Comparison of ENCODE assay signal across 15 cellular contexts in genomic region chr10:77580500-77580899, GRCh38. TPM values are rescaled to one million over a fixed set of nuclear protein-coding genes. Genes with fewer than 3 reads are reported as not detected.
A peak's percentile ranks its signal among the peaks of the same experiment; 100 is the strongest.
DNase-seq lines count a peak whose midpoint lies in the region; ATAC-seq and TF ChIP-seq lines count a peak whose summit lies in the region.
"Had no signal": no experiment of that assay in that cellular context is flagged by ENCODE, and none has a peak within 500 bp of the region (broad histone marks: within the 10 kb centered on the region; RNA-seq: fewer than 3 reads in every experiment).

No MANE protein-coding gene starts in this region.

- H3K27me3 Mint-ChIP-seq in natural killer cell treated with Interleukin-12 subunit alpha and Interleukin-12 subunit beta and Interleukin-15 and Interleukin-18, amount 100 ng/mL, for 72 hours: no peaks in the 10 kb centered on the region
- no peaks in the 10 kb centered on the region for H3K27me3 Mint-ChIP-seq in natural killer cell (ENCODE audit: low read depth in 2 of 2)
- H3K27me3 Mint-ChIP-seq: CD4-positive, CD25-positive, alpha-beta regulatory T cell had no signal

- H3K36me3 Mint-ChIP-seq in natural killer cell treated with Interleukin-12 subunit alpha and Interleukin-12 subunit beta and Interleukin-15 and Interleukin-18, amount 100 ng/mL, for 72 hours: no peaks in the 10 kb centered on the region
- H3K36me3 Mint-ChIP-seq in natural killer cell: no peaks in the 10 kb centered on the region
- H3K36me3 Mint-ChIP-seq: CD4-positive, CD25-positive, alpha-beta regulatory T cell had no signal

- H3K9me3 Mint-ChIP-seq in natural killer cell treated with Interleukin-12 subunit alpha and Interleukin-12 subunit beta and Interleukin-15 and Interleukin-18, amount 100 ng/mL, for 72 hours: no peaks in the 10 kb centered on the region
- H3K9me3 Mint-ChIP-seq in natural killer cell: no peaks in the 10 kb centered on the region
- H3K9me3 Mint-ChIP-seq: HFFc6 had no signal

- H3K4me1 Mint-ChIP-seq in natural killer cell treated with Interleukin-12 subunit alpha and Interleukin-12 subunit beta and Interleukin-15 and Interleukin-18, amount 100 ng/mL, for 72 hours (ENCODE audit: low read depth in 2 of 2): peaks cover 13 to 14% of the 10 kb centered on the region in 2 donors
- peaks cover 16 to 17% of the 10 kb centered on the region in 2 donors for H3K4me1 Mint-ChIP-seq in natural killer cell
- H3K4me1 Mint-ChIP-seq: CD4-positive, CD25-positive, alpha-beta regulatory T cell had no signal

- H3K27ac Mint-ChIP-seq in natural killer cell treated with Interleukin-12 subunit alpha and Interleukin-12 subunit beta and Interleukin-15 and Interleukin-18, amount 100 ng/mL, for 72 hours: no peak overlapping the region
- H3K27ac Mint-ChIP-seq in natural killer cell: no peak overlapping the region
- H3K27ac Mint-ChIP-seq: CD4-positive, CD25-positive, alpha-beta regulatory T cell had no signal

- no peak for ATAC-seq in natural killer cell treated with Interleukin-12 subunit alpha and Interleukin-12 subunit beta and Interleukin-15 and Interleukin-18, amount 100 ng/mL, for 72 hours
- ATAC-seq in natural killer cell: no peak
- peak; percentile 82 for ATAC-seq in left lobe of liver
- ATAC-seq in mucosa of descending colon: peak; percentile 51
- no peak for ATAC-seq in GM18870 (IDR thresholded peaks at IDR 0.05; ENCODE audit: unreplicated experiment)

- TF ChIP-seq POLR2A in esophagus squamous epithelium (IDR thresholded peaks at IDR 0.05): no peak

- H3K9me3 ChIP-seq in mucosa of descending colon (no peaks in the 10 kb centered on the region), esophagus squamous epithelium (no peaks in the 10 kb centered on the region)
- H3K9me3 ChIP-seq: BLaER1 treated with 17β-estradiol and CSF1 and Interleukin-3, amounts not matched to agents 10 nM and 100 nM had no signal

- no peak overlapping the region for H3K4me3 ChIP-seq in mucosa of descending colon
- no peak overlapping the region for H3K4me3 ChIP-seq in esophagus squamous epithelium
- H3K4me3 ChIP-seq: BLaER1 treated with 17β-estradiol and CSF1 and Interleukin-3, amounts not matched to agents 10 nM and 100 nM had no signal

- no peaks in the 10 kb centered on the region for H3K4me1 ChIP-seq in mucosa of descending colon (ENCODE audit: low read depth)
- peaks cover 0 to 31% (median 6%) of the 10 kb centered on the region in 3 donors for H3K4me1 ChIP-seq in esophagus squamous epithelium

- no peaks in the 10 kb centered on the region for H3K27me3 ChIP-seq in esophagus squamous epithelium
- H3K27me3 ChIP-seq: BLaER1 treated with 17β-estradiol and CSF1 and Interleukin-3, amounts not matched to agents 10 nM and 100 nM had no signal

- TF ChIP-seq CTCF in natural killer cell (IDR thresholded peaks at IDR 0.05) (no peak), mucosa of descending colon (IDR thresholded peaks at IDR 0.05) (no peak), esophagus squamous epithelium (IDR thresholded peaks at IDR 0.05) (no peak)

- H3K4me3 Mint-ChIP-seq in natural killer cell treated with Interleukin-12 subunit alpha and Interleukin-12 subunit beta and Interleukin-15 and Interleukin-18, amount 100 ng/mL, for 72 hours: no peak overlapping the region
- no peak overlapping the region for H3K4me3 Mint-ChIP-seq in natural killer cell
- H3K4me3 Mint-ChIP-seq: CD4-positive, CD25-positive, alpha-beta regulatory T cell; HFFc6 had no signal

- 87 to 90% methylated on average over 2 of the region's 2 CpGs for WGBS in esophagus squamous epithelium, 2 donors

- H3K36me3 ChIP-seq in mucosa of descending colon (ENCODE audit: low read depth) (no peaks in the 10 kb centered on the region), esophagus squamous epithelium (no peaks in the 10 kb centered on the region)
- H3K36me3 ChIP-seq: BLaER1 treated with 17β-estradiol and CSF1 and Interleukin-3, amounts not matched to agents 10 nM and 100 nM had no signal

- intact Hi-C loops in natural killer cell (cut with micrococcal nuclease): no loop called here
- intact Hi-C loops in mucosa of descending colon (cut with DNase I, micrococcal nuclease): no loop called here
- intact Hi-C loops in esophagus squamous epithelium (cut with DNase I): no loop called here

- H3K27ac ChIP-seq in esophagus squamous epithelium: no peak overlapping the region
- H3K27ac ChIP-seq: BLaER1 treated with 17β-estradiol and CSF1 and Interleukin-3, amounts not matched to agents 10 nM and 100 nM had no signal

- DNase-seq in natural killer cell treated with Interleukin-12 subunit alpha and Interleukin-12 subunit beta and Interleukin-15 and Interleukin-18, amount 100 ng/mL, for 72 hours (ENCODE audit: low spot score): peak; percentile 26
- DNase-seq in natural killer cell (no peak), left lobe of liver (ENCODE audit: low spot score) (peak; percentile 94), mucosa of descending colon (no peak), esophagus squamous epithelium (lab: John Stamatoyannopoulos, UW) (no peak), NCI-H1105 treated with DMSO at 0.1 percent for 48 hours (lab: John Stamatoyannopoulos, UW) (no peak)
- DNase-seq: 8988T; ACHN; CD4-positive, CD25-positive, alpha-beta regulatory T cell; DMS53; GF-D8; HCEC 1CT; HFFc6 had no signal

RNA-seq across cellular contexts. Expression of gene KCNMA1, which starts 57.1 kb away (rescaled TPM):
- 1 to 10 TPM in 1 of 2 donors, not detected in 1; 2.8 TPM for total RNA-seq in natural killer cell treated with Interleukin-12 subunit alpha and Interleukin-12 subunit beta and Interleukin-15 and Interleukin-18, amount 100 ng/mL, for 72 hours
- total RNA-seq in natural killer cell (1 to 10 TPM in 1 of 3 donors, under 1 TPM in 2; 0.40 to 1.8 (median 0.63) TPM), left lobe of liver (44.0 TPM), mucosa of descending colon (100 to 1,000 TPM in 1 of 3 donors, 10 to 100 TPM in 2; 45.4 to 312 (median 62.4) TPM), esophagus squamous epithelium (10 to 100 TPM in 3 of 4 donors, 1 to 10 TPM in 1; 7.5 to 74.2 (median 18.0) TPM)
- total RNA-seq: CD4-positive, CD25-positive, alpha-beta regulatory T cell had no signal

Comparison
In these comparisons a context has a peak if more than half of its experiments do, and no peak if none do; other contexts are left out.
1. DNase-seq: peak in natural killer cell treated with Interleukin-12 subunit alpha and Interleukin-12 subunit beta and Interleukin-15 and Interleukin-18, amount 100 ng/mL, for 72 hours (single experiment) and left lobe of liver (single experiment); none in natural killer cell (single experiment), mucosa of descending colon (0 of 3), esophagus squamous epithelium (single experiment) and NCI-H1105 treated with DMSO at 0.1 percent for 48 hours (single experiment).
2. ATAC-seq: peak in left lobe of liver (single experiment) and mucosa of descending colon (single experiment); none in natural killer cell treated with Interleukin-12 subunit alpha and Interleukin-12 subunit beta and Interleukin-15 and Interleukin-18, amount 100 ng/mL, for 72 hours (0 of 2), natural killer cell (0 of 3) and GM18870 (single experiment).